ENCODE assay signal across 18 cellular contexts in genomic region chr3:50147447-50147846, GRCh38. TPM values are rescaled to one million over a fixed set of nuclear protein-coding genes. Genes with fewer than 3 reads are reported as not detected.
DNase-seq lines count a peak whose midpoint lies in the region; ATAC-seq and TF ChIP-seq lines count a peak whose summit lies in the region.
"Had no signal": no experiment of that assay in that cellular context is flagged by ENCODE, and none has a peak within 500 bp of the region (broad histone marks: within the 10 kb centered on the region; RNA-seq: fewer than 3 reads in every experiment).

No MANE protein-coding gene starts in this region.

- whole genome bisulfite sequencing in esophagus, 2 donors = 76 to 80% methylated on average over 2 of the region's 2 CpGs

- no peaks in the 10 kb centered on the region for H3K79me2 ChIP-seq in neural progenitor cell (ENCODE audit: low read depth)

- H3K9me3 ChIP-seq in esophagus (ENCODE audit: control insufficient read depth in 2 of 2, insufficient read depth in 1 of 2, low read depth in 1 of 2, low read length in 1 of 2) = no peaks in the 10 kb centered on the region
- H3K9me3 ChIP-seq in neural progenitor cell (ENCODE audit: low read depth) = no peaks in the 10 kb centered on the region
- H3K9me3 ChIP-seq: SJSA1 had no signal

- POLR2A ChIA-PET in HEK293T (lab: Yijun Ruan, JAX) = interaction anchor here (1.5 kb wide), 1 partner anchor 25 kb away, joined by 3 read pairs; no protein-coding TSS in a partner anchor

- H3K9ac ChIP-seq in neural progenitor cell = no peak overlapping the region

- H2AFZ ChIP-seq in neural progenitor cell (replicated peaks) = no peak overlapping the region

- H3K4me1 ChIP-seq in esophagus (ENCODE audit: control insufficient read depth in 2 of 2, insufficient read depth in 2 of 2, low read length in 1 of 2) (peaks cover 4 to 40% of the 10 kb centered on the region in 2 donors), neural progenitor cell (peaks cover 24% of the 10 kb centered on the region)
- H3K4me1 ChIP-seq: SJSA1 had no signal

- peak overlapping the region; percentile 63 for H3K27ac Mint-ChIP-seq in neural progenitor cell
- H3K27ac Mint-ChIP-seq in immature natural killer cell = no peak overlapping the region

- peaks cover 16% of the 10 kb centered on the region for H3K27me3 Mint-ChIP-seq in neural progenitor cell (ENCODE audit: insufficient read depth, low read depth)
- H3K27me3 Mint-ChIP-seq in immature natural killer cell (ENCODE audit: low read depth in 3 of 3) = peaks cover 0 to 5% (median 2%) of the 10 kb centered on the region in 3 donors

- H3K36me3 Mint-ChIP-seq in neural progenitor cell (no peaks in the 10 kb centered on the region), immature natural killer cell (no peaks in the 10 kb centered on the region)

- H3K27me3 ChIP-seq in esophagus (ENCODE audit: control insufficient read depth in 1 of 2, insufficient read depth in 2 of 2, low read length in 2 of 2) (no peaks in the 10 kb centered on the region), neural progenitor cell (no peaks in the 10 kb centered on the region)
- H3K27me3 ChIP-seq: SJSA1 had no signal

- H3F3A ChIP-seq in neural progenitor cell (ENCODE audit: low read depth) = peaks cover 14% of the 10 kb centered on the region

- ATAC-seq in GM21717 (IDR thresholded peaks at IDR 0.05; ENCODE audit: unreplicated experiment) (no peak), HG03432 (IDR thresholded peaks at IDR 0.05; ENCODE audit: unreplicated experiment) (no peak), GM19467 (IDR thresholded peaks at IDR 0.05; ENCODE audit: unreplicated experiment) (no peak)

- H3K4me3 ChIP-seq in esophagus (ENCODE audit: low read depth in 1 of 2, low read length in 2 of 2) = no peak overlapping the region
- no peak overlapping the region for H3K4me3 ChIP-seq in neural progenitor cell
- H3K4me3 ChIP-seq: SJSA1 had no signal

- H3K9me3 Mint-ChIP-seq in neural progenitor cell (peaks cover under 1% of the 10 kb centered on the region), immature natural killer cell (peaks cover 0 to under 1% (median 0%) of the 10 kb centered on the region in 6 donors)

- H3K27ac ChIP-seq in esophagus (ENCODE audit: low read depth in 2 of 2, low read length in 1 of 2) (peak overlapping the region; percentile 26 to 64), neural progenitor cell (no peak overlapping the region)
- H3K27ac ChIP-seq: SJSA1 had no signal

- DNase-seq in HEK293T (ENCODE audit: extremely low spot score) (no peak), SK-N-DZ (ENCODE audit: low spot score) (peak; percentile 61), neural progenitor cell (ENCODE audit: low spot score) (no peak), immature natural killer cell (no peak)
- DNase-seq: COR-L47, DMS 273 treated with DMSO at 0.1 percent for 48 hours, DND-41, GOT3, KG1, NCI-H1417 treated with DMSO at 0.1 percent for 48 hours, NCI-H187 treated with DMSO at 0.1 percent for 48 hours, NCI-H226, NCI-H524 had no signal

- no peak for TF ChIP-seq CTCF in neural progenitor cell (IDR thresholded peaks at IDR 0.05)

- CTCF ChIA-PET in HEK293T (lab: Yijun Ruan, JAX) = no interaction called here

- H3K4me3 Mint-ChIP-seq in neural progenitor cell (no peak overlapping the region), immature natural killer cell (no peak overlapping the region)

- no peaks in the 10 kb centered on the region for H4K20me1 ChIP-seq in neural progenitor cell (ENCODE audit: low read depth)

- no peak overlapping the region for H3K4me2 ChIP-seq in neural progenitor cell

- H3K4me1 Mint-ChIP-seq in neural progenitor cell (peaks cover 24% of the 10 kb centered on the region), immature natural killer cell (no peaks in the 10 kb centered on the region)

- H3K36me3 ChIP-seq in esophagus (ENCODE audit: control insufficient read depth in 2 of 2, insufficient read depth in 2 of 2, low read length in 1 of 2) = no peaks in the 10 kb centered on the region
- H3K36me3 ChIP-seq in neural progenitor cell = no peaks in the 10 kb centered on the region
- H3K36me3 ChIP-seq: SJSA1 had no signal

TF ChIP-seq in HEK293T, 16 proteins besides CTCF, POLR2A, EP300 and RAD21:
- TF ChIP-seq TARDBP (IDR thresholded peaks at IDR 0.05) (no peak), ELF4 (IDR thresholded peaks at IDR 0.05) (no peak), FOXM1 (IDR thresholded peaks at IDR 0.05; ENCODE audit: borderline replicate concordance) (no peak), HDGF (IDR thresholded peaks at IDR 0.05; ENCODE audit: borderline replicate concordance) (no peak), L3MBTL2 (conservative IDR thresholded peaks at IDR 0.05) (0 out of 2 replicates have a peak, but pooled peaks have one; percentile 47), FOXK2 (IDR thresholded peaks at IDR 0.05) (no peak), NFRKB (IDR thresholded peaks at IDR 0.05) (no peak), ZNF384 (IDR thresholded peaks at IDR 0.05) (no peak)
- TF ChIP-seq, protein P1, sequence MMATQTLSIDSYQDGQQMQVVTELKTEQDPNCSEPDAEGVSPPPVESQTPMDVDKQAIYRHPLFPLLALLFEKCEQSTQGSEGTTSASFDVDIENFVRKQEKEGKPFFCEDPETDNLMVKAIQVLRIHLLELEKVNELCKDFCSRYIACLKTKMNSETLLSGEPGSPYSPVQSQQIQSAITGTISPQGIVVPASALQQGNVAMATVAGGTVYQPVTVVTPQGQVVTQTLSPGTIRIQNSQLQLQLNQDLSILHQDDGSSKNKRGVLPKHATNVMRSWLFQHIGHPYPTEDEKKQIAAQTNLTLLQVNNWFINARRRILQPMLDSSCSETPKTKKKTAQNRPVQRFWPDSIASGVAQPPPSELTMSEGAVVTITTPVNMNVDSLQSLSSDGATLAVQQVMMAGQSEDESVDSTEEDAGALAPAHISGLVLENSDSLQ (IDR thresholded peaks at IDR 0.05) = no peak

RNA-seq across cellular contexts. Expression of gene SEMA3F, which starts 7.7 kb away (rescaled TPM):
- polyA plus RNA-seq in SK-N-DZ (2014; cell fraction: cytosol; rRNA removed) = 9.8 and 12.1 TPM in 2 replicates
- 17.6 and 21.8 TPM in 2 replicates for polyA plus RNA-seq in SK-N-DZ (2014; cell fraction: nucleus; rRNA removed)
- polyA plus RNA-seq in esophagus (10 to 100 TPM; 55.4 to 79.6 TPM), immature natural killer cell (not detected)
- 14.5 and 42.5 TPM in 2 replicates for total RNA-seq in neural progenitor cell (ENCODE audit: low replicate concordance)

RNA-seq across cellular contexts. Expression of gene GNAT1, which starts 44.0 kb away (rescaled TPM):
- 0.20 TPM in 1 of 2 replicates, not detected in the other for polyA plus RNA-seq in SK-N-DZ (2014; cell fraction: cytosol; rRNA removed)
- not detected in 2 replicates for polyA plus RNA-seq in SK-N-DZ (2014; cell fraction: nucleus; rRNA removed)
- polyA plus RNA-seq in esophagus = under 1 TPM; 0.02 to 0.07 TPM
- 0.03 TPM in 1 of 2 replicates, not detected in the other for total RNA-seq in neural progenitor cell (ENCODE audit: low replicate concordance)
- polyA plus RNA-seq in immature natural killer cell = not detected
- total RNA-seq: SJSA1 had no signal

RNA-seq across cellular contexts. Expression of gene SLC38A3, which starts 57.6 kb away (rescaled TPM):
- polyA plus RNA-seq in SK-N-DZ (2014; cell fraction: cytosol; rRNA removed) = 0.03 and 0.39 TPM in 2 replicates
- 0.22 and 1.5 TPM in 2 replicates for polyA plus RNA-seq in SK-N-DZ (2014; cell fraction: nucleus; rRNA removed)
- polyA plus RNA-seq in esophagus = under 1 TPM; 0.08 to 0.11 TPM
- 0.17 and 0.77 TPM in 2 replicates for total RNA-seq in neural progenitor cell (ENCODE audit: low replicate concordance)
- not detected for polyA plus RNA-seq in immature natural killer cell
- total RNA-seq: SJSA1 had no signal

RNA-seq across cellular contexts. Expression of gene RBM5, which starts 58.7 kb away (rescaled TPM):
- 77.0 and 116 TPM in 2 replicates for polyA plus RNA-seq in SK-N-DZ (2014; cell fraction: cytosol; rRNA removed)
- 433 and 442 TPM in 2 replicates for polyA plus RNA-seq in SK-N-DZ (2014; cell fraction: nucleus; rRNA removed)
- polyA plus RNA-seq in esophagus = 10 to 100 TPM; 62.0 to 97.4 TPM
- 282 and 372 TPM in 2 replicates for total RNA-seq in neural progenitor cell (ENCODE audit: low replicate concordance)
- 10 to 100 TPM; 15.5 to 40.7 (median 21.4) TPM for polyA plus RNA-seq in immature natural killer cell

Comparison
In these comparisons a context has a peak if more than half of its experiments do, and no peak if none do; other contexts are left out.
1. RNA of gene SEMA3F, which starts 7.7 kb away (polyA plus RNA-seq): 55.4 to 79.6 TPM in esophagus; not detected in immature natural killer cell; every median in the first group is over 10 times any median in the second.